In the genomic region with DNA sequence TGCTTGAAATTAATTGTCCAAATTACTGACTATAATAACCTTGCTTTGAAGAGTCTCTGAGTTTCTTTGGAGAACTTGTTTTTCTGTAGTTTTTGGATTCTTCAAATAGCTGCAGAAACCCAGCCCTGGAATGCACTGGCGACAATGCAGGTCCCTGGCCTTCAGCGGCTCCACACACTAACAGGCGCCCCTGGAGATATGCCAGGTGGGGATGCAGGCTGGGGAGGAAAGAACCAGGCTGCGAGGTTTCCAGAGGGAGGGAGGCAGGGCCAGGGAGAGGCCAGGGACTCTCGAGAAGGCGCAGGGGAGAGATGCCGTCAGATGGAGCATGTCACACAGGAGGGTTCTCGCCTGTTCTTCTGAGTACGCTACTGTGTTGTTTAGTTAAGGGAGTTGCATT, we compare ENCODE assay signal across 30 cellular contexts.
"Had no signal": no experiment of that assay in that cellular context is flagged by ENCODE, and none has a peak within 500 bp of the region (broad histone marks: within the 10 kb centered on the region; RNA-seq: fewer than 3 reads in every experiment).

No MANE protein-coding gene starts in this region.

- H3K27me3 ChIP-seq: body of pancreas, esophagus squamous epithelium had no signal

- H3K36me3 ChIP-seq: esophagus squamous epithelium, gastroesophageal sphincter had no signal

- H3K4me3 ChIP-seq: body of pancreas, esophagus squamous epithelium, gastroesophageal sphincter had no signal

- H3K36me3 Mint-ChIP-seq: activated naive CD8-positive, alpha-beta T cell had no signal

- H3K4me1 Mint-ChIP-seq: activated CD4-positive, alpha-beta T cell treated with anti-CD3 and anti-CD28 coated beads for 36 hours; activated T-helper 17 cell treated with anti-CD3 and anti-CD28 coated beads, Interleukin-2, amount 50 U/mL, for 72 hours; T-helper 17 cell had no signal

- H3K4me3 Mint-ChIP-seq: activated CD4-positive, alpha-beta T cell treated with anti-CD3 and anti-CD28 coated beads for 36 hours; activated CD8-positive, alpha-beta T cell treated with anti-CD3 and anti-CD28 coated beads for 36 hours; activated naive CD8-positive, alpha-beta T cell; activated T-cell treated with anti-CD3 and anti-CD28 coated beads, Interleukin-2, amount 50 U/mL, for 4 hours; activated T-helper 17 cell treated with anti-CD3 and anti-CD28 coated beads, Interleukin-2, amount 50 U/mL, for 72 hours; effector memory CD8-positive, alpha-beta T cell; T-helper 17 cell; T-helper 2 cell treated with Interferon-gamma antibody and Interleukin-4, amounts not matched to agents 5 μg/mL and 100 μg/mL, for 36 hours had no signal

- H3K4me1 ChIP-seq: body of pancreas, esophagus squamous epithelium, gastroesophageal sphincter had no signal

- H3K27me3 Mint-ChIP-seq: activated CD4-positive, alpha-beta T cell treated with anti-CD3 and anti-CD28 coated beads for 36 hours; activated CD8-positive, alpha-beta T cell treated with anti-CD3 and anti-CD28 coated beads for 36 hours; activated naive CD8-positive, alpha-beta T cell; activated T-helper 17 cell treated with anti-CD3 and anti-CD28 coated beads, Interleukin-2, amount 50 U/mL, for 72 hours; effector memory CD8-positive, alpha-beta T cell; T-helper 17 cell had no signal

- H3K27ac ChIP-seq: body of pancreas, esophagus squamous epithelium, gastroesophageal sphincter had no signal

- H3K27ac Mint-ChIP-seq: activated CD4-positive, alpha-beta T cell treated with anti-CD3 and anti-CD28 coated beads for 36 hours; activated CD8-positive, alpha-beta T cell treated with anti-CD3 and anti-CD28 coated beads for 36 hours; activated naive CD8-positive, alpha-beta T cell; activated T-helper 17 cell treated with anti-CD3 and anti-CD28 coated beads, Interleukin-2, amount 50 U/mL, for 72 hours; effector memory CD8-positive, alpha-beta T cell; T-helper 17 cell; T-helper 2 cell treated with Interferon-gamma antibody and Interleukin-4, amounts not matched to agents 5 μg/mL and 100 μg/mL, for 36 hours had no signal

- H3K9me3 ChIP-seq: body of pancreas, esophagus squamous epithelium, gastroesophageal sphincter had no signal

- DNase-seq: activated CD4-positive, alpha-beta T cell treated with anti-CD3 and anti-CD28 coated beads for 36 hours; activated CD4-positive, alpha-beta T cell treated with anti-CD3 and anti-CD28 coated beads, Interleukin-2, amount 50 U/mL, for 1 hour; activated CD4-positive, alpha-beta T cell treated with anti-CD3 and anti-CD28 coated beads, Interleukin-2, amount 50 U/mL, for 48 hours; activated CD4-positive, CD25-positive, alpha-beta regulatory T cell; activated CD4-positive, CD25-positive, alpha-beta regulatory T cell treated with anti-CD3 and anti-CD28 coated beads, Interleukin-2, amount 50 U/mL, for 72 hours; activated CD8-positive, alpha-beta memory T cell treated with anti-CD3 and anti-CD28 coated beads for 24 hours; activated CD8-positive, alpha-beta T cell treated with anti-CD3 and anti-CD28 coated beads for 36 hours; activated effector memory CD4-positive, alpha-beta T cell treated with Interleukin-2 at 50 U/mL for 16 hours; activated gamma-delta T cell treated with Interleukin-2 at 50 U/mL for 16 hours; activated naive CD4-positive, alpha-beta T cell treated with anti-CD3 and anti-CD28 coated beads, Interleukin-2, amount 50 U/mL, for 16 hours; activated naive CD4-positive, alpha-beta T cell treated with Interleukin-2 at 50 U/mL for 16 hours; activated T-cell treated with anti-CD3 and anti-CD28 coated beads, Interleukin-2, amount 50 U/mL, for 4 hours; amniotic stem cell; anterior cingulate cortex; body of pancreas; caudate nucleus; cortex of kidney; dermis blood vessel endothelial cell; effector CD4-positive, alpha-beta T cell; effector memory CD8-positive, alpha-beta T cell; erythroblast; esophagus squamous epithelium; foreskin melanocyte; T-helper 1 cell; T-helper 17 cell; T1000 had no signal
